Comparison of ENCODE assay signal across 13 cellular contexts in the genomic region with DNA sequence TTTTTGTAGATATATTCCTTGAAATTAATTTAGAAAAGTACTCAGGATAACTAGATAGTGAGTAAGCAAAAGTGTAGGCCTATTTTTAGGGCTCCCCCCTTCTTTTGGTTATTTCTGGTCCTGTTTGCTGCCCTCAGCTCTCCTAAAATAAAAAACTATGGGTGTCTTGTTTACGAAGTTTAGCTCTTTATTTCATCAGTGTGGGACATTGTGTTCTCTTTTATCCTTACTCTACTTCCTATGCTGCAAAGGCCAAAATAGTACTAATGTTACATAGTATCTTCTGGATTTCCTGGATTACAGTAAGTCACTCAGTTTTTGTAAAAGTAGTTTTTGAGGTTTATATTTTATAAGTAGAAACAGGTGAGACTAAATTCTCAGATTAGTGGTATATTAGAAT. TPM values are rescaled to one million over a fixed set of nuclear protein-coding genes. Genes with fewer than 3 reads are reported as not detected.
DNase-seq lines count a peak whose midpoint lies in the region; ATAC-seq and TF ChIP-seq lines count a peak whose summit lies in the region.
"Had no signal": no experiment of that assay in that cellular context is flagged by ENCODE, and none has a peak within 500 bp of the region (broad histone marks: within the 10 kb centered on the region; RNA-seq: fewer than 3 reads in every experiment).

No MANE protein-coding gene starts in this region.

- H3K79me1 ChIP-seq in neuronal stem cell (ENCODE audit: low read depth, low read length) = no peaks in the 10 kb centered on the region
- peaks cover 24% of the 10 kb centered on the region for H3K79me1 ChIP-seq in mesenchymal stem cell (replicated peaks; ENCODE audit: low read length, poor library complexity, severe bottlenecking)

- H2BK120ac ChIP-seq in neuronal stem cell (ENCODE audit: low read depth, low read length) (no peak overlapping the region), mesenchymal stem cell (ENCODE audit: low read depth, low read length) (no peak overlapping the region)

- H3K27ac ChIP-seq in esophagus squamous epithelium = peak overlapping the region; percentile 50 to 77 (median 62)
- H3K27ac ChIP-seq in naive thymus-derived CD4-positive, alpha-beta T cell (ENCODE audit: low read depth, low read length) = no peak overlapping the region
- peak overlapping the region; percentile 38 to 72 (median 58) for H3K27ac ChIP-seq in transverse colon
- H3K27ac ChIP-seq in neuronal stem cell (replicated peaks; ENCODE audit: low read length) = no peak overlapping the region
- H3K27ac ChIP-seq in mesenchymal stem cell (ENCODE audit: low read length, poor library complexity, severe bottlenecking) = no peak overlapping the region

- intact Hi-C loops in esophagus squamous epithelium (cut with DNase I) (no loop called here), transverse colon (cut with DNase I; ENCODE audit: low total_unique reads) (no loop called here)
- intact Hi-C loops in naive thymus-derived CD4-positive, alpha-beta T cell (cut with micrococcal nuclease) = loop anchor here in 1 of 2 donors (2.0 kb wide), 1 partner anchor 15 kb away; no protein-coding TSS in a partner anchor

- H3K27me3 ChIP-seq in esophagus squamous epithelium (no peaks in the 10 kb centered on the region), transverse colon (no peaks in the 10 kb centered on the region), neuronal stem cell (ENCODE audit: control insufficient read depth in 3 of 3, insufficient read depth in 3 of 3, low read depth in 1 of 3, low read length in 3 of 3) (no peaks in the 10 kb centered on the region), mesenchymal stem cell (ENCODE audit: control insufficient read depth in 1 of 2, insufficient read depth in 1 of 2, low read length in 2 of 2) (no peaks in the 10 kb centered on the region)
- no peaks in the 10 kb centered on the region for H3K27me3 ChIP-seq in naive thymus-derived CD4-positive, alpha-beta T cell (ENCODE audit: control insufficient read depth in 2 of 2, insufficient read depth in 2 of 2, low read length in 2 of 2)

- no peaks in the 10 kb centered on the region for H3K27me3 Mint-ChIP-seq in activated naive CD8-positive, alpha-beta T cell treated with anti-CD3 and anti-CD28 coated beads for 36 hours
- H3K27me3 Mint-ChIP-seq in naive thymus-derived CD4-positive, alpha-beta T cell = no peaks in the 10 kb centered on the region
- H3K27me3 Mint-ChIP-seq: stimulated activated naive CD8-positive, alpha-beta T cell treated with anti-CD3 and anti-CD28 coated beads, Interleukin-15, amount 100 ng/mL, for 72 hours had no signal

- H3K4ac ChIP-seq in neuronal stem cell (ENCODE audit: low read length) (no peak overlapping the region), mesenchymal stem cell (ENCODE audit: low read depth in 1 of 2, low read length in 2 of 2) (no peak overlapping the region)

- H2AK5ac ChIP-seq in neuronal stem cell (ENCODE audit: low read depth, low read length) = no peak overlapping the region
- H2AK5ac ChIP-seq in mesenchymal stem cell (ENCODE audit: low read length, severe bottlenecking) = no peak overlapping the region

- H3K9me3 ChIP-seq in esophagus squamous epithelium = peaks cover 0 to 9% (median 0%) of the 10 kb centered on the region in 3 donors
- no peaks in the 10 kb centered on the region for H3K9me3 ChIP-seq in naive thymus-derived CD4-positive, alpha-beta T cell (ENCODE audit: control insufficient read depth in 2 of 3, low read length in 3 of 3)
- H3K9me3 ChIP-seq in transverse colon = peaks cover 0 to 11% of the 10 kb centered on the region in 2 donors
- peaks cover 0 to 13% of the 10 kb centered on the region in 2 donors for H3K9me3 ChIP-seq in neuronal stem cell (replicated peaks in 1 of 2; ENCODE audit: control insufficient read depth in 2 of 2, insufficient read depth in 1 of 2, low read depth in 1 of 2, low read length in 2 of 2)
- peaks cover 3% of the 10 kb centered on the region for H3K9me3 ChIP-seq in mesenchymal stem cell (ENCODE audit: control insufficient read depth, low read length)

- no peak overlapping the region for H3K4me2 ChIP-seq in neuronal stem cell (ENCODE audit: insufficient read depth, low read length, poor library complexity, severe bottlenecking)
- no peak overlapping the region for H3K4me2 ChIP-seq in mesenchymal stem cell (ENCODE audit: low read length, poor library complexity, severe bottlenecking)

- H2AFZ ChIP-seq in neuronal stem cell (ENCODE audit: low read length) (no peak overlapping the region), mesenchymal stem cell (ENCODE audit: low read depth, low read length) (no peak overlapping the region)

- no peak for ATAC-seq in naive thymus-derived CD4-positive, alpha-beta T cell
- ATAC-seq: stimulated activated naive CD8-positive, alpha-beta T cell treated with anti-CD3 and anti-CD28 coated beads, Interleukin-15, amount 100 ng/mL, for 72 hours had no signal

- H2BK15ac ChIP-seq in neuronal stem cell (ENCODE audit: low read length) = no peak overlapping the region
- H2BK15ac ChIP-seq in mesenchymal stem cell (ENCODE audit: low read depth, poor library complexity, severe bottlenecking) = no peak overlapping the region

- TF ChIP-seq EP300 in transverse colon (IDR thresholded peaks at IDR 0.05; ENCODE audit: low read depth) = peak; percentile 78

- TF ChIP-seq CTCF in esophagus squamous epithelium (IDR thresholded peaks at IDR 0.05) = no peak
- no peak for TF ChIP-seq CTCF in transverse colon (IDR thresholded peaks at IDR 0.05)

- POLR2A ChIA-PET in naive thymus-derived CD4-positive, alpha-beta T cell (lab: Charles Lee) = interaction anchor here (1.0 kb wide), 1 partner anchor 16 kb away, joined by 3 read pairs; the partner anchor contains the start of gene CEP350

- peak overlapping the region; percentile 7 for H3K27ac Mint-ChIP-seq in activated naive CD8-positive, alpha-beta T cell treated with anti-CD3 and anti-CD28 coated beads for 36 hours
- H3K27ac Mint-ChIP-seq in naive thymus-derived CD4-positive, alpha-beta T cell = peak overlapping the region in 3 of 9 donors; percentile 3 to 38 (median 19)

- WGBS in esophagus squamous epithelium, 2 donors = 50 to 69% methylated on average over 1 of the region's 1 CpG
- 68 to 83% methylated on average over 1 of the region's 1 CpG for WGBS in transverse colon (ENCODE audit: low coverage in 1 of 2), 2 donors
- no CpG with 5 or more reads among the region's 1 CpG for WGBS in neuronal stem cell (ENCODE audit: extremely low coverage in 2 of 2, insufficient read length in 2 of 2, insufficient replicate concordance in 1 of 2), 2 donors
- WGBS in mesenchymal stem cell = no CpG with 5 or more reads among the region's 1 CpG

- H3K18ac ChIP-seq in neuronal stem cell (ENCODE audit: low read length) (no peak overlapping the region), mesenchymal stem cell (ENCODE audit: low read depth in 1 of 2, low read length in 2 of 2) (no peak overlapping the region)

- H3K4me3 ChIP-seq in esophagus squamous epithelium (no peak overlapping the region), transverse colon (no peak overlapping the region), neuronal stem cell (ENCODE audit: low read length in 2 of 2) (no peak overlapping the region), mesenchymal stem cell (ENCODE audit: insufficient read depth in 1 of 2, low read depth in 1 of 2, low read length in 2 of 2) (no peak overlapping the region)
- no peak overlapping the region for H3K4me3 ChIP-seq in naive thymus-derived CD4-positive, alpha-beta T cell (ENCODE audit: low read length)

- peaks cover 4% of the 10 kb centered on the region for H3K9me3 Mint-ChIP-seq in activated naive CD8-positive, alpha-beta T cell treated with anti-CD3 and anti-CD28 coated beads for 36 hours
- H3K9me3 Mint-ChIP-seq in naive thymus-derived CD4-positive, alpha-beta T cell = peaks cover 0 to 12% (median 0%) of the 10 kb centered on the region in 11 donors

- H3K14ac ChIP-seq in neuronal stem cell (ENCODE audit: low read length) (no peak overlapping the region), mesenchymal stem cell (ENCODE audit: low read length in 2 of 2) (no peak overlapping the region)

- no peak overlapping the region for H3K23ac ChIP-seq in neuronal stem cell (ENCODE audit: low read depth, low read length, poor library complexity)
- no peak overlapping the region for H3K23ac ChIP-seq in mesenchymal stem cell (ENCODE audit: low read length in 2 of 2)

- in situ Hi-C loops in transverse colon (cut with MboI; ENCODE audit: low pct_ligation_motif_present in 1 of 4, low pct_unique_long_range_greater_than_20kb in 1 of 4, low sequenced_read_pairs in 3 of 4) = no loop called here

- H3K4me3 Mint-ChIP-seq in activated naive CD8-positive, alpha-beta T cell treated with anti-CD3 and anti-CD28 coated beads for 36 hours = no peak overlapping the region
- H3K4me3 Mint-ChIP-seq in naive thymus-derived CD4-positive, alpha-beta T cell = peak overlapping the region in 7 of 10 donors; percentile 24 to 64 (median 48)
- H3K4me3 Mint-ChIP-seq: stimulated activated naive CD8-positive, alpha-beta T cell treated with anti-CD3 and anti-CD28 coated beads, Interleukin-15, amount 100 ng/mL, for 72 hours had no signal

- DNase-seq in activated naive CD8-positive, alpha-beta T cell treated with anti-CD3 and anti-CD28 coated beads for 36 hours = no peak
- DNase-seq in esophagus squamous epithelium (lab: John Stamatoyannopoulos, UW) (no peak), transverse colon (no peak), neuronal stem cell (ENCODE audit: low spot score) (no peak), mesenchymal stem cell (no peak)
- no peak for DNase-seq in naive thymus-derived CD4-positive, alpha-beta T cell
- no peak for DNase-seq in stimulated activated CD4-positive, alpha-beta T cell treated with anti-CD3 and anti-CD28 coated beads, Interleukin-4, amount 100 ng/mL, for 1 hour
- DNase-seq: activated CD4-positive, alpha-beta T cell treated with anti-CD3 and anti-CD28 coated beads for 4 hours; foreskin melanocyte; NCI-H2171 treated with DMSO at 0.1 percent for 48 hours; nucleus accumbens; stimulated activated CD4-positive, alpha-beta T cell treated with anti-CD3 and anti-CD28 coated beads, Interleukin-4, amount 100 ng/mL, for 24 hours; stimulated activated naive CD8-positive, alpha-beta T cell treated with anti-CD3 and anti-CD28 coated beads, Interleukin-15, amount 100 ng/mL, for 72 hours had no signal

- CTCF ChIA-PET in naive thymus-derived CD4-positive, alpha-beta T cell (lab: Charles Lee) = interaction anchor here (0.6 to 1.2 kb wide), 2 partner anchors 26 to 37 kb away, joined by 3 read pairs; no protein-coding TSS in a partner anchor

- H3K4me1 Mint-ChIP-seq in activated naive CD8-positive, alpha-beta T cell treated with anti-CD3 and anti-CD28 coated beads for 36 hours = peaks cover 37% of the 10 kb centered on the region
- H3K4me1 Mint-ChIP-seq in naive thymus-derived CD4-positive, alpha-beta T cell = peaks cover 34 to 72% (median 67%) of the 10 kb centered on the region in 7 donors

- peaks cover 0 to 48% (median 13%) of the 10 kb centered on the region in 3 donors for H3K4me1 ChIP-seq in esophagus squamous epithelium
- H3K4me1 ChIP-seq in naive thymus-derived CD4-positive, alpha-beta T cell (ENCODE audit: control insufficient read depth in 2 of 2, insufficient read depth in 2 of 2, low read length in 2 of 2) = peaks cover 11 to 21% of the 10 kb centered on the region in 2 donors
- H3K4me1 ChIP-seq in transverse colon = peaks cover 9 to 42% (median 18%) of the 10 kb centered on the region in 4 donors
- H3K4me1 ChIP-seq in neuronal stem cell (ENCODE audit: control insufficient read depth in 2 of 2, insufficient read depth in 1 of 2, low read depth in 1 of 2, low read length in 2 of 2) = no peaks in the 10 kb centered on the region
- H3K4me1 ChIP-seq in mesenchymal stem cell (ENCODE audit: control insufficient read depth, insufficient read depth, low read depth, low read length) = no peaks in the 10 kb centered on the region

- H2BK12ac ChIP-seq in neuronal stem cell (ENCODE audit: low read length) (no peak overlapping the region), mesenchymal stem cell (ENCODE audit: low read length in 2 of 2) (no peak overlapping the region)

- H4K8ac ChIP-seq in neuronal stem cell (ENCODE audit: low read depth, low read length) (no peak overlapping the region), mesenchymal stem cell (ENCODE audit: low read length) (no peak overlapping the region)

- H2BK5ac ChIP-seq in neuronal stem cell (ENCODE audit: low read length) = no peak overlapping the region
- H2BK5ac ChIP-seq in mesenchymal stem cell (ENCODE audit: low read depth, low read length, poor library complexity, severe bottlenecking) = no peak overlapping the region

- peaks cover 0 to 16% (median 0%) of the 10 kb centered on the region in 3 donors for H3K36me3 ChIP-seq in esophagus squamous epithelium
- peaks cover 0 to 7% (median 0%) of the 10 kb centered on the region in 3 experiments for H3K36me3 ChIP-seq in naive thymus-derived CD4-positive, alpha-beta T cell (ENCODE audit: control insufficient read depth in 2 of 3, insufficient read depth in 3 of 3, low read length in 3 of 3)
- no peaks in the 10 kb centered on the region for H3K36me3 ChIP-seq in transverse colon
- H3K36me3 ChIP-seq in neuronal stem cell (replicated peaks in 1 of 2; ENCODE audit: control insufficient read depth in 2 of 2, insufficient read depth in 2 of 2, low read length in 2 of 2) = peaks cover 0 to 11% of the 10 kb centered on the region in 2 donors
- H3K36me3 ChIP-seq in mesenchymal stem cell (ENCODE audit: control insufficient read depth in 1 of 2, insufficient read depth in 2 of 2, low read depth in 1 of 2, low read length in 2 of 2) = peaks cover 3 to 4% of the 10 kb centered on the region in 2 experiments

- H3K36me3 Mint-ChIP-seq in activated naive CD8-positive, alpha-beta T cell treated with anti-CD3 and anti-CD28 coated beads for 36 hours = peaks cover 36% of the 10 kb centered on the region
- H3K36me3 Mint-ChIP-seq in naive thymus-derived CD4-positive, alpha-beta T cell = peaks cover 0 to 39% (median 31%) of the 10 kb centered on the region in 5 donors

- no peak for TF ChIP-seq POLR2A in esophagus squamous epithelium (IDR thresholded peaks at IDR 0.05)
- no peak for TF ChIP-seq POLR2A in transverse colon (IDR thresholded peaks at IDR 0.05)

- H4K91ac ChIP-seq in neuronal stem cell (ENCODE audit: low read depth, low read length, poor library complexity) (no peak overlapping the region), mesenchymal stem cell (ENCODE audit: low read length) (no peak overlapping the region)

- no peak overlapping the region for H3K9ac ChIP-seq in neuronal stem cell (ENCODE audit: low read depth, low read length, poor library complexity)
- H3K9ac ChIP-seq in mesenchymal stem cell (ENCODE audit: low read length) = no peak overlapping the region

RNA-seq across cellular contexts. Expression of gene CEP350, which starts 15.4 kb away (rescaled TPM):
- 10 to 100 TPM; 34.4 to 37.6 TPM for total RNA-seq in activated naive CD8-positive, alpha-beta T cell treated with anti-CD3 and anti-CD28 coated beads for 36 hours
- total RNA-seq in esophagus squamous epithelium (10 to 100 TPM; 31.1 to 66.9 (median 45.2) TPM), transverse colon (10 to 100 TPM; 40.0 to 60.3 (median 57.3) TPM)
- total RNA-seq in naive thymus-derived CD4-positive, alpha-beta T cell = 10 to 100 TPM; 56.1 to 90.1 (median 64.4) TPM
- 10 to 100 TPM; 39.1 to 50.2 TPM for polyA plus RNA-seq in naive thymus-derived CD4-positive, alpha-beta T cell
- polyA plus RNA-seq in neuronal stem cell (2013, experiment 1 of 2) = 11.1 TPM
- polyA plus RNA-seq in neuronal stem cell (2013, experiment 2 of 2) = 10.3 TPM
- polyA plus RNA-seq in mesenchymal stem cell (2013, experiment 1 of 2) = 8.7 TPM
- 7.8 TPM for polyA plus RNA-seq in mesenchymal stem cell (2013, experiment 2 of 2)

Comparison
In these comparisons a context has a peak if more than half of its experiments do, and no peak if none do; other contexts are left out.
1. H3K27ac ChIP-seq: peak in esophagus squamous epithelium (4 of 4) and transverse colon (4 of 4); none in naive thymus-derived CD4-positive, alpha-beta T cell (single experiment), neuronal stem cell (single experiment) and mesenchymal stem cell (single experiment).